Comparison of ENCODE assay signal across 1 cellular context in the genomic region with DNA sequence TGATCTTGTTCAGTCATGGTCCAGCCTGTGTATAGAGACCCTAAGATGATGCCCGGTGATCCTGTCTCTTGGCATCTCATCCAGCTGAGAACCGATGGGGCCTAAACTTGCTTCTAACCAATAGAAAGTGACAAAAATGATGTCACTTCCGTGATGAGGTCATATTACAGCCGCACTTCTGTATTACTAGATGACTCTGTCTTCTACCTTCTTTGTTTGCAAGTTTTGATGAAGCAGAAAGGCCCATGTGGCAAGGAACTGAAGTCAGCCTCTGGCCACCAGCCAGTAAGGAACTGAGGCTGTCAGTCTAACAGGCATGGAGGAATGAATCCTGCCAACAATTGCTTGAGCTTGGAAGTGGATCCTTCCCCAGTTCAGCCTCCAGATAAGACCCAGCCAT.
TF ChIP-seq lines count a peak whose summit lies in the region.

No MANE protein-coding gene starts in this region.

TF ChIP-seq in GM12878, 131 proteins besides CTCF, POLR2A, EP300 and RAD21 (continues in another document):
- TF ChIP-seq ZZZ3 (IDR thresholded peaks at IDR 0.05; ENCODE audit: control insufficient read depth, insufficient read length, low read depth) (no peak), EZH2 (IDR thresholded peaks at IDR 0.05; ENCODE audit: borderline replicate concordance, control insufficient read depth, low read depth, low read length) (no peak), HDAC6 (IDR thresholded peaks at IDR 0.05; ENCODE audit: unreplicated experiment) (no peak), SUZ12 (IDR thresholded peaks at IDR 0.05; ENCODE audit: unreplicated experiment) (no peak), CREB1 (IDR thresholded peaks at IDR 0.05; ENCODE audit: low read depth) (peak; percentile 77), SMAD1 (IDR thresholded peaks at IDR 0.05; ENCODE audit: low read depth, partially characterized antibody) (no peak), E2F8 (IDR thresholded peaks at IDR 0.05; ENCODE audit: low read depth, partially characterized antibody) (no peak), ATF2 (IDR thresholded peaks at IDR 0.05; ENCODE audit: low read length) (peak; percentile 86), JUNB (IDR thresholded peaks at IDR 0.05) (peak; percentile 52), NFIC (IDR thresholded peaks at IDR 0.05; ENCODE audit: low read depth, low read length) (peak; percentile 55; the same call in 1 of the 2 replicates), HDGF (IDR thresholded peaks at IDR 0.05) (no peak), WRNIP1 (IDR thresholded peaks at IDR 0.05; ENCODE audit: borderline replicate concordance, low read depth, low read length) (no peak), MEF2B (IDR thresholded peaks at IDR 0.05; ENCODE audit: partially characterized antibody, poor library complexity, severe bottlenecking) (no peak), ETV6 (conservative IDR thresholded peaks at IDR 0.05 in 1 of 2, IDR thresholded peaks at IDR 0.05 in 1 of 2; ENCODE audit: borderline replicate concordance in 1 of 2, low read depth in 1 of 2) (no peak), NBN (IDR thresholded peaks at IDR 0.05) (no peak), BHLHE40 (IDR thresholded peaks at IDR 0.05; ENCODE audit: borderline replicate concordance in 1 of 2, low read depth in 2 of 2, low read length in 1 of 2) (no peak), RCOR1 (conservative IDR thresholded peaks at IDR 0.05; ENCODE audit: low read depth, low read length) (no peak), CEBPZ (IDR thresholded peaks at IDR 0.05; ENCODE audit: low read depth, low read length) (no peak), BACH1 (IDR thresholded peaks at IDR 0.05; ENCODE audit: borderline replicate concordance) (no peak), E2F4 (IDR thresholded peaks at IDR 0.05; ENCODE audit: low read depth, low read length) (no peak), TARDBP (IDR thresholded peaks at IDR 0.05; ENCODE audit: borderline replicate concordance) (no peak), MEF2A (IDR thresholded peaks at IDR 0.05; ENCODE audit: insufficient read depth, low read depth, low read length) (no peak), RUNX3 (IDR thresholded peaks at IDR 0.05; ENCODE audit: low read length) (peak; percentile 39; the same call in 1 of the 2 replicates), CBX3 (IDR thresholded peaks at IDR 0.05; ENCODE audit: borderline replicate concordance, low read depth) (no peak), SREBF1 (IDR thresholded peaks at IDR 0.05; ENCODE audit: low read length) (no peak), RELA (IDR thresholded peaks at IDR 0.05; ENCODE audit: borderline replicate concordance, partially characterized antibody) (no peak), HCFC1 (IDR thresholded peaks at IDR 0.05; ENCODE audit: low read length) (no peak), SIX5 (IDR thresholded peaks at IDR 0.05; ENCODE audit: low read depth, low read length, severe bottlenecking) (no peak), ATF7 (IDR thresholded peaks at IDR 0.05; ENCODE audit: low read depth) (peak; percentile 88), ZNF24 (IDR thresholded peaks at IDR 0.05) (no peak), CREM (IDR thresholded peaks at IDR 0.05; ENCODE audit: low read depth) (peak; percentile 59; the same call in 1 of the 2 replicates), PAX8 (IDR thresholded peaks at IDR 0.05) (no peak)
- TF ChIP-seq, protein P1, sequence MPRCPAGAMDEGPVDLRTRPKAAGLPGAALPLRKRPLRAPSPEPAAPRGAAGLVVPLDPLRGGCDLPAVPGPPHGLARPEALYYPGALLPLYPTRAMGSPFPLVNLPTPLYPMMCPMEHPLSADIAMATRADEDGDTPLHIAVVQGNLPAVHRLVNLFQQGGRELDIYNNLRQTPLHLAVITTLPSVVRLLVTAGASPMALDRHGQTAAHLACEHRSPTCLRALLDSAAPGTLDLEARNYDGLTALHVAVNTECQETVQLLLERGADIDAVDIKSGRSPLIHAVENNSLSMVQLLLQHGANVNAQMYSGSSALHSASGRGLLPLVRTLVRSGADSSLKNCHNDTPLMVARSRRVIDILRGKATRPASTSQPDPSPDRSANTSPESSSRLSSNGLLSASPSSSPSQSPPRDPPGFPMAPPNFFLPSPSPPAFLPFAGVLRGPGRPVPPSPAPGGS (IDR thresholded peaks at IDR 0.05; ENCODE audit: borderline replicate concordance, insufficient read depth, low read depth, low read length, poor library complexity, severe bottlenecking): no peak
- TF ChIP-seq, protein P2, sequence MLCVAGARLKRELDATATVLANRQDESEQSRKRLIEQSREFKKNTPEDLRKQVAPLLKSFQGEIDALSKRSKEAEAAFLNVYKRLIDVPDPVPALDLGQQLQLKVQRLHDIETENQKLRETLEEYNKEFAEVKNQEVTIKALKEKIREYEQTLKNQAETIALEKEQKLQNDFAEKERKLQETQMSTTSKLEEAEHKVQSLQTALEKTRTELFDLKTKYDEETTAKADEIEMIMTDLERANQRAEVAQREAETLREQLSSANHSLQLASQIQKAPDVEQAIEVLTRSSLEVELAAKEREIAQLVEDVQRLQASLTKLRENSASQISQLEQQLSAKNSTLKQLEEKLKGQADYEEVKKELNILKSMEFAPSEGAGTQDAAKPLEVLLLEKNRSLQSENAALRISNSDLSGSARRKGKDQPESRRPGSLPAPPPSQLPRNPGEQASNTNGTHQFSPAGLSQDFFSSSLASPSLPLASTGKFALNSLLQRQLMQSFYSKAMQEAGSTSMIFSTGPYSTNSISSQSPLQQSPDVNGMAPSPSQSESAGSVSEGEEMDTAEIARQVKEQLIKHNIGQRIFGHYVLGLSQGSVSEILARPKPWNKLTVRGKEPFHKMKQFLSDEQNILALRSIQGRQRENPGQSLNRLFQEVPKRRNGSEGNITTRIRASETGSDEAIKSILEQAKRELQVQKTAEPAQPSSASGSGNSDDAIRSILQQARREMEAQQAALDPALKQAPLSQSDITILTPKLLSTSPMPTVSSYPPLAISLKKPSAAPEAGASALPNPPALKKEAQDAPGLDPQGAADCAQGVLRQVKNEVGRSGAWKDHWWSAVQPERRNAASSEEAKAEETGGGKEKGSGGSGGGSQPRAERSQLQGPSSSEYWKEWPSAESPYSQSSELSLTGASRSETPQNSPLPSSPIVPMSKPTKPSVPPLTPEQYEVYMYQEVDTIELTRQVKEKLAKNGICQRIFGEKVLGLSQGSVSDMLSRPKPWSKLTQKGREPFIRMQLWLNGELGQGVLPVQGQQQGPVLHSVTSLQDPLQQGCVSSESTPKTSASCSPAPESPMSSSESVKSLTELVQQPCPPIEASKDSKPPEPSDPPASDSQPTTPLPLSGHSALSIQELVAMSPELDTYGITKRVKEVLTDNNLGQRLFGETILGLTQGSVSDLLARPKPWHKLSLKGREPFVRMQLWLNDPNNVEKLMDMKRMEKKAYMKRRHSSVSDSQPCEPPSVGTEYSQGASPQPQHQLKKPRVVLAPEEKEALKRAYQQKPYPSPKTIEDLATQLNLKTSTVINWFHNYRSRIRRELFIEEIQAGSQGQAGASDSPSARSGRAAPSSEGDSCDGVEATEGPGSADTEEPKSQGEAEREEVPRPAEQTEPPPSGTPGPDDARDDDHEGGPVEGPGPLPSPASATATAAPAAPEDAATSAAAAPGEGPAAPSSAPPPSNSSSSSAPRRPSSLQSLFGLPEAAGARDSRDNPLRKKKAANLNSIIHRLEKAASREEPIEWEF (IDR thresholded peaks at IDR 0.05; ENCODE audit: insufficient replicate concordance, low read depth, low read length): no peak
- TF ChIP-seq, protein P3, sequence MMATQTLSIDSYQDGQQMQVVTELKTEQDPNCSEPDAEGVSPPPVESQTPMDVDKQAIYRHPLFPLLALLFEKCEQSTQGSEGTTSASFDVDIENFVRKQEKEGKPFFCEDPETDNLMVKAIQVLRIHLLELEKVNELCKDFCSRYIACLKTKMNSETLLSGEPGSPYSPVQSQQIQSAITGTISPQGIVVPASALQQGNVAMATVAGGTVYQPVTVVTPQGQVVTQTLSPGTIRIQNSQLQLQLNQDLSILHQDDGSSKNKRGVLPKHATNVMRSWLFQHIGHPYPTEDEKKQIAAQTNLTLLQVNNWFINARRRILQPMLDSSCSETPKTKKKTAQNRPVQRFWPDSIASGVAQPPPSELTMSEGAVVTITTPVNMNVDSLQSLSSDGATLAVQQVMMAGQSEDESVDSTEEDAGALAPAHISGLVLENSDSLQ (IDR thresholded peaks at IDR 0.05): peak; percentile 51
- TF ChIP-seq, protein P4, sequence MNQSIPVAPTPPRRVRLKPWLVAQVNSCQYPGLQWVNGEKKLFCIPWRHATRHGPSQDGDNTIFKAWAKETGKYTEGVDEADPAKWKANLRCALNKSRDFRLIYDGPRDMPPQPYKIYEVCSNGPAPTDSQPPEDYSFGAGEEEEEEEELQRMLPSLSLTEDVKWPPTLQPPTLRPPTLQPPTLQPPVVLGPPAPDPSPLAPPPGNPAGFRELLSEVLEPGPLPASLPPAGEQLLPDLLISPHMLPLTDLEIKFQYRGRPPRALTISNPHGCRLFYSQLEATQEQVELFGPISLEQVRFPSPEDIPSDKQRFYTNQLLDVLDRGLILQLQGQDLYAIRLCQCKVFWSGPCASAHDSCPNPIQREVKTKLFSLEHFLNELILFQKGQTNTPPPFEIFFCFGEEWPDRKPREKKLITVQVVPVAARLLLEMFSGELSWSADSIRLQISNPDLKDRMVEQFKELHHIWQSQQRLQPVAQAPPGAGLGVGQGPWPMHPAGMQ (IDR thresholded peaks at IDR 0.05; ENCODE audit: borderline replicate concordance): no peak
